ENCODE assay signal across 10 cellular contexts in the genomic region with DNA sequence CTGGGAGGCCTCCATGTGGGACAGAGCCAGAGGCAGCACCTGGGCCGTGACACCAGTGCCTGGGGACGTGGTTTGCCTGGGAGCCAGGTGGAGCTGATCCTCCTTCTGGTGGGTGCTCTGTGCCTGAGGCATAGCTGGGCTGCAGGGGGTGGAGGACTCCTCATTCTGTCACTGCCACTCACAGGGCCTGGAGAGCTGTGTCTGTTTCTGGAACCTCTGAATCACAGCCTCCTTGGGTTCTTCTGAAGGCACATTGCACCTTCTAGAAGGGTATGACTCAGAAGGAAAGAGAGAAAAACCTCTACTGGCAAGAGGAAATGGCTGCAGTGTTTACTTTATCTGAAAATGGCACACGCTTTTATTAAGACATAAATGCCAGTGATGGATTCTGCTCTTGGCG.
A peak's percentile ranks its signal among the peaks of the same experiment; 100 is the strongest.
DNase-seq lines count a peak whose midpoint lies in the region; ATAC-seq and TF ChIP-seq lines count a peak whose summit lies in the region.
"Had no signal": no experiment of that assay in that cellular context is flagged by ENCODE, and none has a peak within 500 bp of the region (broad histone marks: within the 10 kb centered on the region; RNA-seq: fewer than 3 reads in every experiment).

No MANE protein-coding gene starts in this region.

- no peaks in the 10 kb centered on the region for H3K4me1 ChIP-seq in colonic mucosa

- no peaks in the 10 kb centered on the region for H3K9me3 ChIP-seq in colonic mucosa

- peak overlapping the region; percentile 100 for H3K27ac Mint-ChIP-seq in activated CD4-positive, alpha-beta memory T cell treated with anti-CD3 and anti-CD28 coated beads for 36 hours
- no peak overlapping the region for H3K27ac Mint-ChIP-seq in chondrocyte (ENCODE audit: unreplicated experiment)

- peaks cover 10% of the 10 kb centered on the region for H3K9me3 Mint-ChIP-seq in activated CD4-positive, alpha-beta memory T cell treated with anti-CD3 and anti-CD28 coated beads for 36 hours
- H3K9me3 Mint-ChIP-seq in chondrocyte (ENCODE audit: low read depth), result peaks cover 15% of the 10 kb centered on the region

- H3K27ac ChIP-seq in colonic mucosa, result peak overlapping the region; percentile 28

- no peaks in the 10 kb centered on the region for H3K27me3 ChIP-seq in colonic mucosa

- H3K4me3 Mint-ChIP-seq in activated CD4-positive, alpha-beta memory T cell treated with anti-CD3 and anti-CD28 coated beads for 36 hours, result peak overlapping the region; percentile 41
- no peak overlapping the region for H3K4me3 Mint-ChIP-seq in chondrocyte (ENCODE audit: unreplicated experiment)
- H3K4me3 Mint-ChIP-seq: CD14-positive monocyte had no signal

- H3K9ac ChIP-seq in colonic mucosa (ENCODE audit: low read depth in 2 of 2, low read length in 2 of 2), result no peak overlapping the region

- POLR2A ChIA-PET in activated CD4-positive, alpha-beta memory T cell treated with anti-CD3 and anti-CD28 coated beads for 36 hours (lab: Charles Lee), result interaction anchor here (0.8 to 2.3 kb wide), 3 partner anchors 14 to 150 kb away, joined by 4 to 10 read pairs (median 8); no protein-coding TSS in a partner anchor

- H3K36me3 Mint-ChIP-seq in activated CD4-positive, alpha-beta memory T cell treated with anti-CD3 and anti-CD28 coated beads for 36 hours, result peaks cover 16% of the 10 kb centered on the region
- no peaks in the 10 kb centered on the region for H3K36me3 Mint-ChIP-seq in chondrocyte (ENCODE audit: low read depth)
- H3K36me3 Mint-ChIP-seq: CD14-positive monocyte had no signal

- H3K36me3 ChIP-seq in colonic mucosa, result no peaks in the 10 kb centered on the region

- CTCF ChIA-PET in activated CD4-positive, alpha-beta memory T cell treated with anti-CD3 and anti-CD28 coated beads for 36 hours (lab: Charles Lee), result interaction anchor here (0.6 to 1.4 kb wide), 6 partner anchors 12 to 276 kb away, joined by 3 to 6 read pairs (median 4); no protein-coding TSS in a partner anchor

- intact Hi-C loops in activated CD4-positive, alpha-beta memory T cell treated with anti-CD3 and anti-CD28 coated beads for 36 hours (cut with micrococcal nuclease), result loop anchor here (1.0 to 5.0 kb wide), 8 partner anchors 15 to 1810 kb away; no protein-coding TSS in a partner anchor
- intact Hi-C loops in colonic mucosa (cut with DNase I), result no loop called here

- H3K4me3 ChIP-seq in GM12865 (ENCODE audit: low read depth, low read length), result peak overlapping the region; percentile 46
- H3K4me3 ChIP-seq in colonic mucosa, result no peak overlapping the region

- no peaks in the 10 kb centered on the region for H3K27me3 Mint-ChIP-seq in activated CD4-positive, alpha-beta memory T cell treated with anti-CD3 and anti-CD28 coated beads for 36 hours
- peaks cover 2% of the 10 kb centered on the region for H3K27me3 Mint-ChIP-seq in chondrocyte (ENCODE audit: low read depth)

- no peak for TF ChIP-seq CTCF in GM12865 (IDR thresholded peaks at IDR 0.05; ENCODE audit: insufficient read depth, low read depth, low read length, missing control alignments)
- TF ChIP-seq CTCF in colonic mucosa (IDR thresholded peaks at IDR 0.05), result no peak
- TF ChIP-seq CTCF in chondrocyte (IDR thresholded peaks at IDR 0.05), result no peak

- ATAC-seq in GM18909 (IDR thresholded peaks at IDR 0.05; ENCODE audit: poor library complexity, unreplicated experiment), result no peak

- peak; percentile 83 for DNase-seq in GM12865 (ENCODE audit: low read depth)
- DNase-seq in activated CD4-positive, alpha-beta memory T cell treated with anti-CD3 and anti-CD28 coated beads for 36 hours, result peak; percentile 88
- DNase-seq in colonic mucosa, result no peak
- peak; percentile 52 to 83 for DNase-seq in stimulated activated CD4-positive, alpha-beta T cell treated with anti-CD3 and anti-CD28 coated beads, Interleukin-4, amount 100 ng/mL, for 4 hours
- DNase-seq in NOMO-1 (lab: John Stamatoyannopoulos, UW; ENCODE audit: unreplicated experiment in 2 of 2), result no peak
- no peak for DNase-seq in NCI-H146 treated with DMSO at 0.1 percent for 48 hours (lab: John Stamatoyannopoulos, UW; ENCODE audit: unreplicated experiment)
- DNase-seq in chondrocyte (ENCODE audit: low spot score), result no peak
- DNase-seq: NCI-H1417 treated with DMSO at 0.1 percent for 48 hours had no signal

- H3K4me1 Mint-ChIP-seq in activated CD4-positive, alpha-beta memory T cell treated with anti-CD3 and anti-CD28 coated beads for 36 hours (ENCODE audit: low read depth), result peaks cover 57% of the 10 kb centered on the region
- no peaks in the 10 kb centered on the region for H3K4me1 Mint-ChIP-seq in chondrocyte (ENCODE audit: low read depth)

Comparison
In these comparisons a context has a peak if more than half of its experiments do, and no peak if none do; other contexts are left out.
1. DNase-seq: peak in GM12865 (single experiment), activated CD4-positive, alpha-beta memory T cell treated with anti-CD3 and anti-CD28 coated beads for 36 hours (single experiment) and stimulated activated CD4-positive, alpha-beta T cell treated with anti-CD3 and anti-CD28 coated beads, Interleukin-4, amount 100 ng/mL, for 4 hours (2 of 2); none in colonic mucosa (single experiment), NOMO-1 (0 of 2), NCI-H146 treated with DMSO at 0.1 percent for 48 hours (single experiment) and chondrocyte (single experiment).